22 cellular contexts compared by ENCODE assay signal in the genomic region with DNA sequence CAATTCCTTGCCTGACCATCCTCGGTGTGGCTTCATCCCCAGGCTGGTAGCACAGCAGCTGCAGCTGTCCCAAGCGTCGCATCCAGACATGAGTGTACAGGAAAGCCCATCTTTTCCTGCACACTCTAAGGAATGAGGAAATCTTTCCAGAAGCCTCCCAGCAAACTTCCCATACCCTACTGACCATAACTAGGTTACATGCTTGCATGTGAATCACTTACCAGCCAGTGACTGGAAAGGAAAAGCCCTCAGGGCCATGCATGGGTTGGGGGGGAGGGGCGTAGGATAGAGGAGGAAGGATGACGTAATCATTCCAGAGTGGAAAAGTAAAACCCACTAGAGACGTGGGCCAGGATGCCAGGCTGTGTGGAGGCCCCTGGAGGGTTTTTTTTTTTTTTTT. TPM values are rescaled to one million over a fixed set of nuclear protein-coding genes. Genes with fewer than 3 reads are reported as not detected.
A peak's percentile ranks its signal among the peaks of the same experiment; 100 is the strongest.
DNase-seq lines count a peak whose midpoint lies in the region; ATAC-seq, FAIRE-seq and TF ChIP-seq lines count a peak whose summit lies in the region.
"Had no signal": no experiment of that assay in that cellular context is flagged by ENCODE, and none has a peak within 500 bp of the region (broad histone marks: within the 10 kb centered on the region; RNA-seq: fewer than 3 reads in every experiment).

No MANE protein-coding gene starts in this region.

- ATAC-seq in foreskin keratinocyte (peak; percentile 91), GM21723 (IDR thresholded peaks at IDR 0.05; ENCODE audit: unreplicated experiment) (no peak), GM18868 (IDR thresholded peaks at IDR 0.05; ENCODE audit: unreplicated experiment) (no peak)
- ATAC-seq: gastrocnemius medialis, mucosa of descending colon had no signal

- H3K4me3 ChIP-seq in AG04449 (ENCODE audit: low read depth, low read length): no peak overlapping the region
- no peak overlapping the region for H3K4me3 ChIP-seq in A673 (ENCODE audit: low read depth, low read length, poor library complexity, severe bottlenecking)
- H3K4me3 ChIP-seq: gastrocnemius medialis, MG63, mucosa of descending colon, stomach had no signal

- no peak for TF ChIP-seq POLR2A in H54 (IDR thresholded peaks at IDR 0.05; ENCODE audit: low read depth, low read length)

- no peaks in the 10 kb centered on the region for H3K9me3 Mint-ChIP-seq in mesothelial cell of epicardium
- H3K9me3 Mint-ChIP-seq: activated CD4-positive, alpha-beta T cell treated with anti-CD3 and anti-CD28 coated beads, Interleukin-2, amount 10 ng/mL, durations not matched to agents 24 days and 14 days; immature natural killer cell had no signal

- peak; percentile 34 for DNase-seq in AG04449 (ENCODE audit: low read depth, low spot score)
- peak; percentile 74 for DNase-seq in H54 (ENCODE audit: insufficient read length, low spot score)
- peak; percentile 85 for DNase-seq in amniotic epithelial cell (ENCODE audit: low read depth)
- DNase-seq in foreskin keratinocyte: peak; percentile 65 to 85
- no peak for DNase-seq in A673 (ENCODE audit: low spot score)
- DNase-seq in mesothelial cell of epicardium (ENCODE audit: low spot score in 2 of 2, unreplicated experiment in 2 of 2): no peak
- DNase-seq: ACHN; activated CD4-positive, alpha-beta T cell treated with anti-CD3 and anti-CD28 coated beads, Interleukin-2, amount 10 ng/mL, durations not matched to agents 24 days and 14 days; activated T-cell treated with anti-CD3 and anti-CD28 coated beads, Interleukin-2, amount 50 U/mL, for 48 hours; amniotic stem cell; DMS 273 treated with DMSO at 0.1 percent for 48 hours; gastrocnemius medialis; immature natural killer cell; MG63; mucosa of descending colon; NCI-H2107; NCI-H82; occipital lobe; Right ventricle myocardium superior; stomach had no signal

- no TSS peak for BruUV-seq in A673 (replicated peaks; lab: Mats Ljungman, UMichigan)

- no peak overlapping the region for H3K4me3 Mint-ChIP-seq in mesothelial cell of epicardium
- H3K4me3 Mint-ChIP-seq: activated CD4-positive, alpha-beta T cell treated with anti-CD3 and anti-CD28 coated beads, Interleukin-2, amount 10 ng/mL, durations not matched to agents 24 days and 14 days; immature natural killer cell had no signal

- H3K36me3 Mint-ChIP-seq in mesothelial cell of epicardium: peaks cover 40% of the 10 kb centered on the region

- POLR2A ChIA-PET in AG04449 (lab: Yijun Ruan, JAX): no interaction called here
- POLR2A ChIA-PET in A673 (lab: Charles Lee; ENCODE audit: low non-redundant PET): no interaction called here

- H3K27ac Mint-ChIP-seq in mesothelial cell of epicardium: no peak overlapping the region
- H3K27ac Mint-ChIP-seq: activated CD4-positive, alpha-beta T cell treated with anti-CD3 and anti-CD28 coated beads, Interleukin-2, amount 10 ng/mL, durations not matched to agents 24 days and 14 days had no signal

- TF ChIP-seq CTCF in AG04449 (IDR thresholded peaks at IDR 0.05; ENCODE audit: insufficient read depth, low read length, missing control alignments) (no peak), foreskin keratinocyte (conservative IDR thresholded peaks at IDR 0.05) (no peak), A673 (conservative IDR thresholded peaks at IDR 0.05; ENCODE audit: low read depth, low read length) (no peak), mesothelial cell of epicardium (IDR thresholded peaks at IDR 0.05; ENCODE audit: unreplicated experiment) (no peak)

- peaks cover 14% of the 10 kb centered on the region for H3K4me1 ChIP-seq in foreskin keratinocyte
- no peaks in the 10 kb centered on the region for H3K4me1 ChIP-seq in A673 (ENCODE audit: insufficient read depth, low read length, poor library complexity, severe bottlenecking)
- H3K4me1 ChIP-seq: gastrocnemius medialis, stomach had no signal

- H3K36me3 ChIP-seq in A673 (ENCODE audit: insufficient read depth, low read length, poor library complexity, severe bottlenecking): peaks cover 16% of the 10 kb centered on the region

- intact Hi-C loops in A673 (cut with micrococcal nuclease; ENCODE audit: unreplicated experiment): no loop called here

- H3K27me3 ChIP-seq in foreskin keratinocyte (no peaks in the 10 kb centered on the region), A673 (replicated peaks; ENCODE audit: insufficient read depth, low read depth, low read length, poor library complexity) (no peaks in the 10 kb centered on the region)
- H3K27me3 ChIP-seq: gastrocnemius medialis, MG63, stomach had no signal

- H3K27me3 Mint-ChIP-seq in mesothelial cell of epicardium (ENCODE audit: low read depth): no peaks in the 10 kb centered on the region
- H3K27me3 Mint-ChIP-seq: activated CD4-positive, alpha-beta T cell treated with anti-CD3 and anti-CD28 coated beads, Interleukin-2, amount 10 ng/mL, durations not matched to agents 24 days and 14 days had no signal

- CTCF ChIA-PET in AG04449 (lab: Yijun Ruan, JAX): interaction anchor here (1.6 kb wide), 1 partner anchor 13 kb away, joined by 4 read pairs; no protein-coding TSS in a partner anchor
- CTCF ChIA-PET in A673 (lab: Charles Lee): no interaction called here

- no peaks in the 10 kb centered on the region for H3K4me1 Mint-ChIP-seq in mesothelial cell of epicardium
- H3K4me1 Mint-ChIP-seq: activated CD4-positive, alpha-beta T cell treated with anti-CD3 and anti-CD28 coated beads, Interleukin-2, amount 10 ng/mL, durations not matched to agents 24 days and 14 days; immature natural killer cell had no signal

- FAIRE-seq in H54 (lab: Jason Lieb, UNC): no peak

- H3K9me3 ChIP-seq in A673 (ENCODE audit: low read depth, low read length, poor library complexity, severe bottlenecking): no peaks in the 10 kb centered on the region
- H3K9me3 ChIP-seq: gastrocnemius medialis, MG63, mucosa of descending colon, stomach had no signal

- H3K27ac ChIP-seq in foreskin keratinocyte (no peak overlapping the region), A673 (ENCODE audit: low read depth, low read length, poor library complexity, severe bottlenecking) (no peak overlapping the region)
- H3K27ac ChIP-seq: gastrocnemius medialis, stomach had no signal

RNA-seq across cellular contexts. Expression of gene ZNF212, which starts 18.9 kb away (rescaled TPM):
- total RNA-seq in foreskin keratinocyte: 7.2 and 7.5 TPM in 2 replicates
- 6.1 and 6.5 TPM in 2 replicates for polyA plus RNA-seq in foreskin keratinocyte
- total RNA-seq in A673 (2021): 12.3 and 16.4 TPM in 2 replicates
- 20.5 to 20.8 TPM (median 20.5 TPM) in 3 replicates for total RNA-seq in mesothelial cell of epicardium

RNA-seq across cellular contexts. Expression of gene ZNF282, which starts 25.2 kb away (rescaled TPM):
- total RNA-seq in foreskin keratinocyte: 25.4 and 30.7 TPM in 2 replicates
- 19.2 and 20.9 TPM in 2 replicates for polyA plus RNA-seq in foreskin keratinocyte
- 34.5 and 38.2 TPM in 2 replicates for total RNA-seq in A673 (2021)
- 40.4 to 47.0 TPM (median 42.6 TPM) in 3 replicates for total RNA-seq in mesothelial cell of epicardium

RNA-seq across cellular contexts. Expression of gene ZNF783, which starts 41.5 kb away (rescaled TPM):
- total RNA-seq in foreskin keratinocyte (7.4 and 7.5 TPM in 2 replicates), A673 (2021) (10.8 and 11.3 TPM in 2 replicates), mesothelial cell of epicardium (34.9 to 37.0 TPM (median 35.5 TPM) in 3 replicates)
- polyA plus RNA-seq in foreskin keratinocyte: 3.6 and 4.0 TPM in 2 replicates

Comparison
In these comparisons a context has a peak if more than half of its experiments do, and no peak if none do; other contexts are left out.
1. DNase-seq: peak in AG04449 (single experiment), H54 (single experiment), amniotic epithelial cell (single experiment) and foreskin keratinocyte (2 of 2); none in A673 (single experiment) and mesothelial cell of epicardium (0 of 2).